ENCODE assay signal across 13 cellular contexts in genomic region chr4:131441004-131441688, GRCh38.
DNase-seq lines count a peak whose midpoint lies in the region; ATAC-seq and TF ChIP-seq lines count a peak whose summit lies in the region.
"Had no signal": no experiment of that assay in that cellular context is flagged by ENCODE, and none has a peak within 500 bp of the region (broad histone marks: within the 10 kb centered on the region; RNA-seq: fewer than 3 reads in every experiment).

No MANE protein-coding gene starts in this region.

- H3K27ac ChIP-seq in Karpas-422 (ENCODE audit: low read length) (no peak overlapping the region), thyroid gland (no peak overlapping the region)

- no peak overlapping the region for H3K4me2 ChIP-seq in Karpas-422 (ENCODE audit: low read depth, low read length, poor library complexity, severe bottlenecking)

- peak; percentile 40 for ATAC-seq in HG02798 (IDR thresholded peaks at IDR 0.05; ENCODE audit: poor library complexity, unreplicated experiment)

- no peak for TF ChIP-seq CTCF in thyroid gland (IDR thresholded peaks at IDR 0.05)

- H3K27me3 ChIP-seq in Karpas-422 (ENCODE audit: low read length) (no peaks in the 10 kb centered on the region), thyroid gland (no peaks in the 10 kb centered on the region)

- H2AFZ ChIP-seq in Karpas-422 (ENCODE audit: low read length) = 0 out of 2 replicates have a peak overlapping the region, but pooled peaks have one; percentile 41

- H4K20me1 ChIP-seq in Karpas-422 (ENCODE audit: insufficient read depth, low read depth, low read length) = no peaks in the 10 kb centered on the region

- no peak overlapping the region for H3K9ac ChIP-seq in Karpas-422 (ENCODE audit: low read length)

- no peaks in the 10 kb centered on the region for H3K79me2 ChIP-seq in Karpas-422 (ENCODE audit: low read length)

- TF ChIP-seq POLR2A in thyroid gland (IDR thresholded peaks at IDR 0.05) = no peak

- H3K9me3 ChIP-seq in Karpas-422 (ENCODE audit: low read length) (peaks cover 29% of the 10 kb centered on the region), thyroid gland (no peaks in the 10 kb centered on the region)
- H3K9me3 ChIP-seq: HAP-1 had no signal

- no peak for DNase-seq in Karpas-422
- DNase-seq in kidney tubule cell (ENCODE audit: low spot score) = peak; percentile 37
- peak; percentile 29 to 41 for DNase-seq in thyroid gland
- no peak for DNase-seq in NAMALWA (ENCODE audit: low spot score)
- no peak for DNase-seq in nucleus accumbens (lab: John Stamatoyannopoulos, UW)
- no peak for DNase-seq in pons (ENCODE audit: low spot score)
- DNase-seq: C1 segment of cervical spinal cord; CD4-positive, alpha-beta T cell; DMS79; EL; GOT3 had no signal

- no peaks in the 10 kb centered on the region for H3K4me1 ChIP-seq in Karpas-422 (ENCODE audit: low read length)
- H3K4me1 ChIP-seq in thyroid gland = no peaks in the 10 kb centered on the region
- H3K4me1 ChIP-seq: HAP-1 had no signal

- H3K9me2 ChIP-seq in Karpas-422 (replicated peaks; ENCODE audit: insufficient read depth, low read length) = no peaks in the 10 kb centered on the region

- intact Hi-C loops in thyroid gland (cut with DNase I) = no loop called here

- 48 to 55% methylated on average over 5 to 6 of the region's 7 CpGs for WGBS in thyroid gland, 2 donors

- H3K36me3 ChIP-seq in Karpas-422 (ENCODE audit: insufficient read depth, low read length) = no peaks in the 10 kb centered on the region
- H3K36me3 ChIP-seq in thyroid gland = no peaks in the 10 kb centered on the region
- H3K36me3 ChIP-seq: HAP-1 had no signal

- no peak overlapping the region for H3K4me3 ChIP-seq in Karpas-422 (ENCODE audit: low read length)
- H3K4me3 ChIP-seq in thyroid gland (replicated peaks in 1 of 3) = no peak overlapping the region
- H3K4me3 ChIP-seq: HAP-1 had no signal

Comparison
In these comparisons a context has a peak if more than half of its experiments do, and no peak if none do; other contexts are left out.
1. DNase-seq: peak in kidney tubule cell (single experiment) and thyroid gland (2 of 2); none in Karpas-422 (single experiment), NAMALWA (single experiment), nucleus accumbens (0 of 56) and pons (single experiment).